Comparison of ENCODE assay signal across 16 cellular contexts in genomic region chr10:78044179-78044578, GRCh38. TPM values are rescaled to one million over a fixed set of nuclear protein-coding genes. Genes with fewer than 3 reads are reported as not detected.
DNase-seq lines count a peak whose midpoint lies in the region; FAIRE-seq and TF ChIP-seq lines count a peak whose summit lies in the region.
"Had no signal": no experiment of that assay in that cellular context is flagged by ENCODE, and none has a peak within 500 bp of the region (broad histone marks: within the 10 kb centered on the region; RNA-seq: fewer than 3 reads in every experiment).

No MANE protein-coding gene starts in this region.

- H3K27ac Mint-ChIP-seq in activated T-cell treated with anti-CD3 and anti-CD28 coated beads, Interleukin-2, amount 50 U/mL, for 24 hours = peak overlapping the region; percentile 60
- peak overlapping the region; percentile 10 for H3K27ac Mint-ChIP-seq in activated naive CD8-positive, alpha-beta T cell treated with anti-CD3 and anti-CD28 coated beads for 36 hours

- H3K27me3 ChIP-seq in osteoblast (ENCODE audit: insufficient read depth, low read length) = no peaks in the 10 kb centered on the region
- H3K27me3 ChIP-seq: stomach had no signal

- no peak for TF ChIP-seq POLR2A in NB4 (IDR thresholded peaks at IDR 0.05; ENCODE audit: extremely low read depth, insufficient read length)
- no peak for TF ChIP-seq POLR2A in GM12892 (IDR thresholded peaks at IDR 0.05; ENCODE audit: low read depth, low read length)

- H3K4me3 ChIP-seq in NB4 (ENCODE audit: low read depth, low read length) (no peak overlapping the region), osteoblast (ENCODE audit: insufficient read depth, low read length) (no peak overlapping the region)
- H3K4me3 ChIP-seq: stomach had no signal

- no peak for FAIRE-seq in GM12892 (lab: Jason Lieb, UNC)
- FAIRE-seq: H54 had no signal

- H3K4me1 ChIP-seq in osteoblast (ENCODE audit: insufficient read depth, low read length) = peaks cover 23% of the 10 kb centered on the region

- H3K9me3 ChIP-seq in osteoblast (ENCODE audit: low read depth, low read length) = no peaks in the 10 kb centered on the region
- H3K9me3 ChIP-seq: stomach had no signal

- no peak overlapping the region for H3K4me3 Mint-ChIP-seq in activated T-cell treated with anti-CD3 and anti-CD28 coated beads, Interleukin-2, amount 50 U/mL, for 24 hours
- H3K4me3 Mint-ChIP-seq in activated naive CD8-positive, alpha-beta T cell treated with anti-CD3 and anti-CD28 coated beads for 36 hours = no peak overlapping the region
- H3K4me3 Mint-ChIP-seq: T-helper 1 cell treated with Interleukin-12 subunit alpha and Interleukin-12 subunit beta and Interleukin-4 antibody, amounts not matched to agents 30 μg/mL and 1 μg/mL, for 36 hours had no signal

- H3K27ac ChIP-seq in osteoblast (ENCODE audit: low read depth, low read length) = peak overlapping the region; percentile 25
- H3K27ac ChIP-seq: stomach had no signal

- H3K27me3 Mint-ChIP-seq in activated T-cell treated with anti-CD3 and anti-CD28 coated beads, Interleukin-2, amount 50 U/mL, for 24 hours = no peaks in the 10 kb centered on the region
- peaks cover 7% of the 10 kb centered on the region for H3K27me3 Mint-ChIP-seq in activated naive CD8-positive, alpha-beta T cell treated with anti-CD3 and anti-CD28 coated beads for 36 hours

- H3K9me3 Mint-ChIP-seq in activated T-cell treated with anti-CD3 and anti-CD28 coated beads, Interleukin-2, amount 50 U/mL, for 24 hours = no peaks in the 10 kb centered on the region
- H3K9me3 Mint-ChIP-seq in activated naive CD8-positive, alpha-beta T cell treated with anti-CD3 and anti-CD28 coated beads for 36 hours = no peaks in the 10 kb centered on the region
- H3K9me3 Mint-ChIP-seq: T-helper 1 cell treated with Interleukin-12 subunit alpha and Interleukin-12 subunit beta and Interleukin-4 antibody, amounts not matched to agents 30 μg/mL and 1 μg/mL, for 36 hours had no signal

- DNase-seq in activated T-cell treated with anti-CD3 and anti-CD28 coated beads, Interleukin-2, amount 50 U/mL, for 24 hours = no peak
- no peak for DNase-seq in activated T-cell treated with anti-CD3 and anti-CD28 coated beads, Interleukin-2, amount 50 U/mL, for 1 hour
- DNase-seq in NB4 (ENCODE audit: low read depth) = peak; percentile 45
- no peak for DNase-seq in activated naive CD8-positive, alpha-beta T cell treated with anti-CD3 and anti-CD28 coated beads for 36 hours
- peak; percentile 32 for DNase-seq in osteoblast (ENCODE audit: insufficient read length, low spot score, missing footprints)
- no peak for DNase-seq in SIG-M5 treated with dmso at 0.1 percent for 504 hours (lab: John Stamatoyannopoulos, UW; ENCODE audit: unreplicated experiment)
- no peak for DNase-seq in GDM1 (lab: John Stamatoyannopoulos, UW)
- DNase-seq in GM12892 (ENCODE audit: insufficient read length) = no peak
- DNase-seq: activated effector memory CD4-positive, alpha-beta T cell treated with anti-CD3 and anti-CD28 coated beads, Interleukin-2, amount 50 U/mL, for 16 hours; central memory CD4-positive, alpha-beta T cell; foreskin melanocyte; mammary epithelial cell; NCI-H1436; stomach had no signal

- peak overlapping the region; percentile 49 for H3K4me2 ChIP-seq in osteoblast (ENCODE audit: insufficient read depth, low read length)

- peaks cover 14% of the 10 kb centered on the region for H3K79me2 ChIP-seq in osteoblast (ENCODE audit: insufficient read depth, low read length)

- no peak overlapping the region for H2AFZ ChIP-seq in osteoblast (ENCODE audit: low read length)

- H4K20me1 ChIP-seq in osteoblast (ENCODE audit: insufficient read depth, low read length) = peaks cover 42% of the 10 kb centered on the region

- peaks cover 49% of the 10 kb centered on the region for H3K36me3 Mint-ChIP-seq in activated T-cell treated with anti-CD3 and anti-CD28 coated beads, Interleukin-2, amount 50 U/mL, for 24 hours (ENCODE audit: low read depth)
- H3K36me3 Mint-ChIP-seq in activated naive CD8-positive, alpha-beta T cell treated with anti-CD3 and anti-CD28 coated beads for 36 hours = peaks cover 27% of the 10 kb centered on the region

- H3K36me3 ChIP-seq in osteoblast (ENCODE audit: insufficient read depth, low read length) = peaks cover 36% of the 10 kb centered on the region

- TF ChIP-seq CTCF in NB4 (IDR thresholded peaks at IDR 0.05; ENCODE audit: low read depth, low read length) (no peak), osteoblast (IDR thresholded peaks at IDR 0.05; ENCODE audit: extremely low read depth, low read depth, low read length) (no peak)

- peaks cover 53% of the 10 kb centered on the region for H3K4me1 Mint-ChIP-seq in activated T-cell treated with anti-CD3 and anti-CD28 coated beads, Interleukin-2, amount 50 U/mL, for 24 hours (ENCODE audit: low read depth)
- H3K4me1 Mint-ChIP-seq in activated naive CD8-positive, alpha-beta T cell treated with anti-CD3 and anti-CD28 coated beads for 36 hours = peaks cover 50% of the 10 kb centered on the region

RNA-seq across cellular contexts. Expression of gene RPS24, which starts 10.5 kb away (rescaled TPM):
- total RNA-seq in activated naive CD8-positive, alpha-beta T cell treated with anti-CD3 and anti-CD28 coated beads for 36 hours = 1,000 to 10,000 TPM; 2,309 to 2,336 TPM
- total RNA-seq in osteoblast = 1,685 and 1,757 TPM in 2 replicates
- 4,870 TPM for polyA plus RNA-seq in GM12892 (2012; ENCODE audit: missing spikeins)

RNA-seq across cellular contexts. Expression of gene POLR3A, which starts 14.9 kb away (rescaled TPM):
- total RNA-seq in activated naive CD8-positive, alpha-beta T cell treated with anti-CD3 and anti-CD28 coated beads for 36 hours = 10 to 100 TPM; 25.2 to 26.7 TPM
- 11.9 and 16.2 TPM in 2 replicates for total RNA-seq in osteoblast
- polyA plus RNA-seq in GM12892 (2012; ENCODE audit: missing spikeins) = 7.5 TPM

Comparison
In these comparisons a context has a peak if more than half of its experiments do, and no peak if none do; other contexts are left out.
1. DNase-seq: peak in NB4 (single experiment) and osteoblast (single experiment); none in activated T-cell treated with anti-CD3 and anti-CD28 coated beads, Interleukin-2, amount 50 U/mL, for 24 hours (single experiment), activated T-cell treated with anti-CD3 and anti-CD28 coated beads, Interleukin-2, amount 50 U/mL, for 1 hour (single experiment), activated naive CD8-positive, alpha-beta T cell treated with anti-CD3 and anti-CD28 coated beads for 36 hours (single experiment), SIG-M5 treated with dmso at 0.1 percent for 504 hours (single experiment), GDM1 (single experiment) and GM12892 (single experiment).